34 cellular contexts compared by ENCODE assay signal in genomic region chr14:61893371-61893940, GRCh38.
"Had no signal": no experiment of that assay in that cellular context is flagged by ENCODE, and none has a peak within 500 bp of the region (broad histone marks: within the 10 kb centered on the region; RNA-seq: fewer than 3 reads in every experiment).

No MANE protein-coding gene starts in this region.

- H3K4me3 Mint-ChIP-seq: activated CD4-positive, alpha-beta T cell treated with anti-CD3 and anti-CD28 coated beads, Interleukin-2, amount 10 ng/mL, durations not matched to agents 7 days and 5 days; activated CD8-positive, alpha-beta T cell treated with anti-CD3 and anti-CD28 coated beads for 36 hours; activated naive CD8-positive, alpha-beta T cell; activated T-cell treated with anti-CD3 and anti-CD28 coated beads, Interleukin-2, amount 50 U/mL, for 4 hours; activated T-helper 17 cell treated with anti-CD3 and anti-CD28 coated beads, Interleukin-2, amount 50 U/mL, for 72 hours; central memory CD8-positive, alpha-beta T cell; dendritic cell treated with granulocyte-macrophage colony-stimulating factor and Interleukin-4, amounts not matched to agents 40 ng/mL and 50 ng/mL, for 4 days; endodermal cell; T-helper 17 cell; T-helper 2 cell treated with Interferon-gamma antibody and Interleukin-4, amounts not matched to agents 5 μg/mL and 100 μg/mL, for 36 hours; WTC11 had no signal

- H3K27ac Mint-ChIP-seq: activated CD4-positive, alpha-beta T cell treated with anti-CD3 and anti-CD28 coated beads, Interleukin-2, amount 10 ng/mL, durations not matched to agents 7 days and 5 days; activated CD8-positive, alpha-beta T cell treated with anti-CD3 and anti-CD28 coated beads for 36 hours; activated naive CD8-positive, alpha-beta T cell; activated T-helper 17 cell treated with anti-CD3 and anti-CD28 coated beads, Interleukin-2, amount 50 U/mL, for 72 hours; dendritic cell treated with granulocyte-macrophage colony-stimulating factor and Interleukin-4, amounts not matched to agents 40 ng/mL and 50 ng/mL, for 4 days; endodermal cell; T-helper 17 cell; T-helper 2 cell treated with Interferon-gamma antibody and Interleukin-4, amounts not matched to agents 5 μg/mL and 100 μg/mL, for 36 hours; WTC11 had no signal

- H3K4me3 ChIP-seq: coronary artery, dorsolateral prefrontal cortex, heart right ventricle, hepatocyte had no signal

- H3K9me3 Mint-ChIP-seq: activated CD8-positive, alpha-beta T cell treated with anti-CD3 and anti-CD28 coated beads for 36 hours; activated T-cell treated with anti-CD3 and anti-CD28 coated beads, Interleukin-2, amount 50 U/mL, for 4 hours; activated T-helper 17 cell treated with anti-CD3 and anti-CD28 coated beads, Interleukin-2, amount 50 U/mL, for 72 hours; central memory CD8-positive, alpha-beta T cell; dendritic cell treated with granulocyte-macrophage colony-stimulating factor and Interleukin-4, amounts not matched to agents 40 ng/mL and 50 ng/mL, for 4 days; endodermal cell; WTC11 had no signal

- H2AFZ ChIP-seq: hepatocyte had no signal

- H3K36me3 Mint-ChIP-seq: WTC11 had no signal

- ATAC-seq: activated CD8-positive, alpha-beta T cell treated with anti-CD3 and anti-CD28 coated beads for 36 hours; activated T-cell treated with anti-CD3 and anti-CD28 coated beads, Interleukin-2, amount 50 U/mL, for 4 hours; activated T-helper 17 cell treated with anti-CD3 and anti-CD28 coated beads, Interleukin-2, amount 50 U/mL, for 72 hours; esophagus mucosa; heart right ventricle; T-helper 17 cell; WTC11 had no signal

- H3K79me2 ChIP-seq: hepatocyte had no signal

- H3K36me3 ChIP-seq: brain microvascular endothelial cell, heart right ventricle had no signal

- FAIRE-seq: astrocyte, bronchial epithelial cell, frontal cortex had no signal

- H3K9me3 ChIP-seq: heart right ventricle had no signal

- H3K4me2 ChIP-seq: hepatocyte had no signal

- DNase-seq: activated CD4-positive, alpha-beta T cell treated with anti-CD3 and anti-CD28 coated beads for 1 hour; activated CD4-positive, alpha-beta T cell treated with anti-CD3 and anti-CD28 coated beads for 4 hours; activated CD4-positive, alpha-beta T cell treated with anti-CD3 and anti-CD28 coated beads, Interleukin-2, amount 10 ng/mL, durations not matched to agents 7 days and 5 days; activated CD4-positive, alpha-beta T cell treated with anti-CD3 and anti-CD28 coated beads, Interleukin-2, amount 50 U/mL, for 48 hours; activated CD8-positive, alpha-beta memory T cell treated with anti-CD3 and anti-CD28 coated beads for 24 hours; activated CD8-positive, alpha-beta T cell treated with anti-CD3 and anti-CD28 coated beads for 36 hours; activated effector memory CD4-positive, alpha-beta T cell treated with Interleukin-2 at 50 U/mL for 16 hours; activated gamma-delta T cell treated with Interleukin-2 at 50 U/mL for 16 hours; activated naive CD4-positive, alpha-beta T cell treated with anti-CD3 and anti-CD28 coated beads, Interleukin-2, amount 50 U/mL, for 16 hours; activated naive CD4-positive, alpha-beta T cell treated with Interleukin-2 at 50 U/mL for 16 hours; activated T-cell treated with anti-CD3 and anti-CD28 coated beads, Interleukin-2, amount 50 U/mL, for 4 hours; amniotic stem cell; brain microvascular endothelial cell; dorsolateral prefrontal cortex; effector memory CD4-positive, alpha-beta T cell; endodermal cell; foreskin fibroblast; glutamatergic neuron; heart right ventricle; T-helper 17 cell; T1000 had no signal

- H3K27me3 ChIP-seq: brain microvascular endothelial cell, dorsolateral prefrontal cortex, hepatocyte had no signal

- H3K27ac ChIP-seq: brain microvascular endothelial cell, coronary artery, heart right ventricle, hepatocyte, VCaP had no signal
